16 cellular contexts compared by ENCODE assay signal in the genomic region with DNA sequence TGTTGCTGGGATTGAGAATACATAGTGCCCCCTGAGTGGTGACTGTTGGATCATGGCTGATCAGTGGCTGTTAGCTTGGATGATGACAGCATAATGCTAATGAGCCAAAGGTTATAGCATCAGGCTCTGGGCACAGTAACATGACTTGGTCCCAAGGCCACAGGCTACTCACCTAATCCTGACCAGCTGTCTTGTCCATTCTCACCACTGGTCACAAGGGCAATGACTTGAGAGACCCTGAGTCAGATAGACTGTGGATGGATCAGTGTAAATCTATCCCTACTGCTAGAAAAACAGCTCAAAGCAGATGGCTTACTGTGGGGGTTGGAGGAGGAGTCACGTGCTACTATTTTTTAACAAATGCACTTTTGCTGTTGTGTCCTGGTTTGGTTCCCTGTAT.
DNase-seq lines count a peak whose midpoint lies in the region; ATAC-seq, FAIRE-seq and TF ChIP-seq lines count a peak whose summit lies in the region.
"Had no signal": no experiment of that assay in that cellular context is flagged by ENCODE, and none has a peak within 500 bp of the region (broad histone marks: within the 10 kb centered on the region; RNA-seq: fewer than 3 reads in every experiment).

No MANE protein-coding gene starts in this region.

- H3K4me3 ChIP-seq in mucosa of rectum (ENCODE audit: low read length in 2 of 2) (no peak overlapping the region), kidney (ENCODE audit: low read length in 2 of 2) (no peak overlapping the region)

- H3K27me3 ChIP-seq in mucosa of rectum (ENCODE audit: control insufficient read depth in 2 of 2, insufficient read depth in 2 of 2, low read length in 2 of 2), result no peaks in the 10 kb centered on the region

- intact Hi-C loops in kidney (cut with DNase I), result no loop called here

- peaks cover 3 to 7% of the 10 kb centered on the region in 2 donors for H3K36me3 ChIP-seq in mucosa of rectum (ENCODE audit: control insufficient read depth in 2 of 2, insufficient read depth in 2 of 2, low read length in 2 of 2)
- peaks cover 2 to 7% of the 10 kb centered on the region in 2 donors for H3K36me3 ChIP-seq in kidney (ENCODE audit: control insufficient read depth in 1 of 2, insufficient read depth in 2 of 2, low read length in 2 of 2)

- H3K4me1 ChIP-seq in mucosa of rectum (ENCODE audit: control insufficient read depth in 2 of 2, insufficient read depth in 2 of 2, low read length in 2 of 2) (peaks cover 7 to 20% of the 10 kb centered on the region in 2 donors), kidney (ENCODE audit: control insufficient read depth in 1 of 2, insufficient read depth in 1 of 2, low read depth in 1 of 2, low read length in 2 of 2) (peaks cover 7 to 28% of the 10 kb centered on the region in 2 donors)

- peak overlapping the region; percentile 81 for H3K27ac ChIP-seq in caudate nucleus (ENCODE audit: low read depth, low read length)
- H3K27ac ChIP-seq in mucosa of rectum (ENCODE audit: low read depth in 2 of 2, low read length in 2 of 2), result peak overlapping the region; percentile 66 to 69
- peak overlapping the region in 1 of 2 donors; percentile 16 for H3K27ac ChIP-seq in kidney (ENCODE audit: low read depth in 2 of 2, low read length in 2 of 2)
- H3K27ac ChIP-seq: HL-60 had no signal

- no peak for TF ChIP-seq CTCF in kidney (IDR thresholded peaks at IDR 0.05; ENCODE audit: borderline replicate concordance, extremely low read depth, insufficient read depth)

- FAIRE-seq in kidney (lab: Jason Lieb, UNC), result no peak
- FAIRE-seq: frontal cortex had no signal

- H3K9me3 ChIP-seq in mucosa of rectum (ENCODE audit: control insufficient read depth in 2 of 2, low read length in 2 of 2) (no peaks in the 10 kb centered on the region), kidney (ENCODE audit: control insufficient read depth in 1 of 2, low read length in 2 of 2) (no peaks in the 10 kb centered on the region)

- no peak overlapping the region for H3K9ac ChIP-seq in mucosa of rectum (ENCODE audit: low read depth in 1 of 2, low read length in 2 of 2)
- no peak overlapping the region for H3K9ac ChIP-seq in kidney (ENCODE audit: low read length in 2 of 2)

- ATAC-seq in GM19452 (IDR thresholded peaks at IDR 0.05; ENCODE audit: unreplicated experiment), result no peak
- ATAC-seq: activated CD8-positive, alpha-beta T cell treated with anti-CD3 and anti-CD28 coated beads for 36 hours; left lobe of liver had no signal

- DNase-seq in M059J (ENCODE audit: low read depth) (peak; percentile 77), caudate nucleus (lab: John Stamatoyannopoulos, UW) (no peak), superior temporal gyrus (ENCODE audit: extremely low spot score) (peak; percentile 29), kidney (no peak), SIG-M5 treated with dmso at 0.1 percent for 504 hours (lab: John Stamatoyannopoulos, UW; ENCODE audit: unreplicated experiment) (no peak), dedifferentiated amniotic fluid mesenchymal stem cell (ENCODE audit: extremely low spot score) (no peak)
- DNase-seq: activated CD8-positive, alpha-beta T cell treated with anti-CD3 and anti-CD28 coated beads for 36 hours; activated naive CD4-positive, alpha-beta T cell treated with Interleukin-2 at 50 U/mL for 16 hours; CD8-positive, alpha-beta memory T cell; stimulated activated CD4-positive, alpha-beta T cell treated with anti-CD3 and anti-CD28 coated beads, Interleukin-4, amount 100 ng/mL, for 1 hour; stimulated activated naive CD4-positive, alpha-beta T cell had no signal

Comparison
In these comparisons a context has a peak if more than half of its experiments do, and no peak if none do; other contexts are left out.
1. DNase-seq: peak in M059J (single experiment) and superior temporal gyrus (single experiment); none in caudate nucleus (0 of 61), kidney (single experiment), SIG-M5 treated with dmso at 0.1 percent for 504 hours (single experiment) and dedifferentiated amniotic fluid mesenchymal stem cell (single experiment).